13 cellular contexts compared by ENCODE assay signal in the genomic region with DNA sequence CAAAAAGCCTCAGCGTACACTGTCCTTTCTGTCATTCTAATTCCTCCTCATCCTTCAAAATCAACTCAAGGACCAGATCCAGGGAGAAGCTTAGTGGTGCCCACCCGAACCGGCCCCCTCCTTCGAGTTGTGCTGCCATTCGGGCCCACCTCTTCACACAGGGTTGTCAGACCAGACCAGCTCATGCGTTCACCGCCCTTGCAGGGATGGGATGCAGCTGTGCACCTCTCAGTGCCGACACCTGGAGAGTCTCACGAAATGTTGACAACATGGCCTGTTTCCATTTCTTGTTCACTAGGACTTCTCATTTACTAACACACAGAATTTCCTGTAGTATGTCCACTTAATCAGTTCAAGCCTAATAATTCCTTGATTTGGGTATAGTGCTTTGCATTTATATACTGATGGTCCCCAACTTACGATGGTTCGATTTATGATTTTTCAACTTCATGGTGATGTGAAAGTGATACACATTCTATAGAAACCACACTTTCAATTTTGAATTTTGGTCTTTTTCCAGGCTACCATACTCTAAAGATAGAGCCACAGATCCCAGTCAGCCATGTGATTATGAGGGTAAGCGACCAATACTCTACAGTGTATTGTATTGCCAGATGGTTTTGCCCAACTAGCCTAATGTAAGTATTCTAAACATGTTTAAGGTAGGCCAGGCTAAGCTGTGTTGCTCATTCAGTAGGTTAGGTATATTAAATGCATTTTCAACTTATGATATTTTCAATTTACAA. TPM values are rescaled to one million over a fixed set of nuclear protein-coding genes. Genes with fewer than 3 reads are reported as not detected.
DNase-seq lines count a peak whose midpoint lies in the region; ATAC-seq and TF ChIP-seq lines count a peak whose summit lies in the region.
"Had no signal": no experiment of that assay in that cellular context is flagged by ENCODE, and none has a peak within 500 bp of the region (broad histone marks: within the 10 kb centered on the region; RNA-seq: fewer than 3 reads in every experiment).

No MANE protein-coding gene starts in this region.

- H3K27me3 Mint-ChIP-seq in activated CD4-positive, alpha-beta T cell treated with anti-CD3 and anti-CD28 coated beads for 36 hours: no peaks in the 10 kb centered on the region
- H3K27me3 Mint-ChIP-seq in activated CD4-positive, alpha-beta T cell treated with anti-CD3 and anti-CD28 coated beads, Interleukin-2, amount 10 ng/mL, durations not matched to agents 7 days and 5 days: no peaks in the 10 kb centered on the region
- H3K27me3 Mint-ChIP-seq in HFFc6 (ENCODE audit: insufficient read depth) (no peaks in the 10 kb centered on the region; the same call in 1 of the 2 replicates), WTC11 (ENCODE audit: low read depth) (peaks cover 3% of the 10 kb centered on the region)
- H3K27me3 Mint-ChIP-seq: CD4-positive, alpha-beta memory T cell had no signal

- H3K9me3 Mint-ChIP-seq in activated CD4-positive, alpha-beta T cell treated with anti-CD3 and anti-CD28 coated beads for 36 hours (ENCODE audit: low read depth): peaks cover 12% of the 10 kb centered on the region
- H3K9me3 Mint-ChIP-seq in activated CD4-positive, alpha-beta T cell treated with anti-CD3 and anti-CD28 coated beads, Interleukin-2, amount 10 ng/mL, durations not matched to agents 7 days and 5 days: peaks cover 18% of the 10 kb centered on the region
- peaks cover 18% of the 10 kb centered on the region for H3K9me3 Mint-ChIP-seq in HFFc6
- H3K9me3 Mint-ChIP-seq in WTC11: peaks cover 15% of the 10 kb centered on the region
- peaks cover 7% of the 10 kb centered on the region for H3K9me3 Mint-ChIP-seq in stimulated activated effector memory CD8-positive, alpha-beta T cell treated with anti-CD3 and anti-CD28 coated beads, Interleukin-12 subunit alpha, Interleukin-12 subunit beta, amount 100 ng/mL, for 72 hours

- DNase-seq in activated CD4-positive, alpha-beta T cell treated with anti-CD3 and anti-CD28 coated beads for 36 hours: no peak
- no peak for DNase-seq in activated CD4-positive, alpha-beta T cell treated with anti-CD3 and anti-CD28 coated beads, Interleukin-2, amount 10 ng/mL, durations not matched to agents 7 days and 5 days
- DNase-seq in HFFc6 (no peak), WTC11 (ENCODE audit: low spot score) (no peak), ascending aorta (ENCODE audit: low spot score in 2 of 2) (no peak), NCI-H2227 (lab: John Stamatoyannopoulos, UW; ENCODE audit: unreplicated experiment) (no peak), coronary artery (ENCODE audit: low spot score) (no peak)
- no peak for DNase-seq in stimulated activated effector memory CD8-positive, alpha-beta T cell treated with anti-CD3 and anti-CD28 coated beads, Interleukin-12 subunit alpha, Interleukin-12 subunit beta, amount 100 ng/mL, for 72 hours (ENCODE audit: low spot score in 2 of 2)
- DNase-seq: CD4-positive, alpha-beta memory T cell; DMS79; GM23248; H7 had no signal

- no peak for TF ChIP-seq CTCF in HFFc6 (IDR thresholded peaks at IDR 0.05)
- no peak for TF ChIP-seq CTCF in WTC11 (IDR thresholded peaks at IDR 0.05)
- no peak for TF ChIP-seq CTCF in ascending aorta (IDR thresholded peaks at IDR 0.05)
- TF ChIP-seq CTCF in coronary artery (IDR thresholded peaks at IDR 0.05): no peak

- H3K4me1 ChIP-seq in ascending aorta: peaks cover 4 to 20% of the 10 kb centered on the region in 2 donors

- POLR2A ChIA-PET in activated CD4-positive, alpha-beta T cell treated with anti-CD3 and anti-CD28 coated beads for 36 hours (lab: Charles Lee): no interaction called here
- POLR2A ChIA-PET in activated CD4-positive, alpha-beta T cell treated with anti-CD3 and anti-CD28 coated beads, Interleukin-2, amount 10 ng/mL, durations not matched to agents 7 days and 5 days (lab: Charles Lee): no interaction called here
- POLR2A ChIA-PET in WTC11 (lab: Charles Lee): no interaction called here

- intact Hi-C loops in activated CD4-positive, alpha-beta T cell treated with anti-CD3 and anti-CD28 coated beads for 36 hours (cut with DNase I, micrococcal nuclease): loop anchor here (5.0 kb wide), 1 partner anchor 487 kb away; no protein-coding TSS in a partner anchor
- intact Hi-C loops in ascending aorta (cut with DNase I): loop anchor here (5.0 kb wide), 1 partner anchor 177 kb away; no protein-coding TSS in a partner anchor

- H3K4me3 Mint-ChIP-seq in activated CD4-positive, alpha-beta T cell treated with anti-CD3 and anti-CD28 coated beads for 36 hours: no peak overlapping the region
- H3K4me3 Mint-ChIP-seq in activated CD4-positive, alpha-beta T cell treated with anti-CD3 and anti-CD28 coated beads, Interleukin-2, amount 10 ng/mL, durations not matched to agents 7 days and 5 days: no peak overlapping the region
- H3K4me3 Mint-ChIP-seq in HFFc6 (no peak overlapping the region), WTC11 (no peak overlapping the region)
- no peak overlapping the region for H3K4me3 Mint-ChIP-seq in stimulated activated effector memory CD8-positive, alpha-beta T cell treated with anti-CD3 and anti-CD28 coated beads, Interleukin-12 subunit alpha, Interleukin-12 subunit beta, amount 100 ng/mL, for 72 hours
- H3K4me3 Mint-ChIP-seq: CD4-positive, alpha-beta memory T cell had no signal

- H3K36me3 Mint-ChIP-seq in activated CD4-positive, alpha-beta T cell treated with anti-CD3 and anti-CD28 coated beads for 36 hours (ENCODE audit: low read depth): peaks cover 26% of the 10 kb centered on the region
- peaks cover 30% of the 10 kb centered on the region for H3K36me3 Mint-ChIP-seq in activated CD4-positive, alpha-beta T cell treated with anti-CD3 and anti-CD28 coated beads, Interleukin-2, amount 10 ng/mL, durations not matched to agents 7 days and 5 days (ENCODE audit: low read depth)
- H3K36me3 Mint-ChIP-seq in HFFc6 (ENCODE audit: low read depth) (peaks cover 52% of the 10 kb centered on the region), WTC11 (peaks cover 54% of the 10 kb centered on the region)
- H3K36me3 Mint-ChIP-seq in stimulated activated effector memory CD8-positive, alpha-beta T cell treated with anti-CD3 and anti-CD28 coated beads, Interleukin-12 subunit alpha, Interleukin-12 subunit beta, amount 100 ng/mL, for 72 hours: peaks cover 6% of the 10 kb centered on the region

- ATAC-seq in activated CD4-positive, alpha-beta T cell treated with anti-CD3 and anti-CD28 coated beads for 36 hours: no peak
- no peak for ATAC-seq in WTC11
- no peak for ATAC-seq in stimulated activated effector memory CD8-positive, alpha-beta T cell treated with anti-CD3 and anti-CD28 coated beads, Interleukin-12 subunit alpha, Interleukin-12 subunit beta, amount 100 ng/mL, for 72 hours

- H3K27ac Mint-ChIP-seq in activated CD4-positive, alpha-beta T cell treated with anti-CD3 and anti-CD28 coated beads for 36 hours: peak overlapping the region; percentile 34
- no peak overlapping the region for H3K27ac Mint-ChIP-seq in activated CD4-positive, alpha-beta T cell treated with anti-CD3 and anti-CD28 coated beads, Interleukin-2, amount 10 ng/mL, durations not matched to agents 7 days and 5 days
- H3K27ac Mint-ChIP-seq in HFFc6 (peak overlapping the region; percentile 96), WTC11 (peak overlapping the region; percentile 9)
- H3K27ac Mint-ChIP-seq in stimulated activated effector memory CD8-positive, alpha-beta T cell treated with anti-CD3 and anti-CD28 coated beads, Interleukin-12 subunit alpha, Interleukin-12 subunit beta, amount 100 ng/mL, for 72 hours: peak overlapping the region; percentile 64
- H3K27ac Mint-ChIP-seq: CD4-positive, alpha-beta memory T cell had no signal

- peaks cover 20% of the 10 kb centered on the region for H3K4me1 Mint-ChIP-seq in activated CD4-positive, alpha-beta T cell treated with anti-CD3 and anti-CD28 coated beads for 36 hours
- peaks cover 11% of the 10 kb centered on the region for H3K4me1 Mint-ChIP-seq in activated CD4-positive, alpha-beta T cell treated with anti-CD3 and anti-CD28 coated beads, Interleukin-2, amount 10 ng/mL, durations not matched to agents 7 days and 5 days
- H3K4me1 Mint-ChIP-seq in HFFc6 (ENCODE audit: low read depth) (peaks cover 49% of the 10 kb centered on the region), WTC11 (0 out of 2 replicates have a peak, but pooled peaks cover 2% of the 10 kb centered on the region)
- H3K4me1 Mint-ChIP-seq in stimulated activated effector memory CD8-positive, alpha-beta T cell treated with anti-CD3 and anti-CD28 coated beads, Interleukin-12 subunit alpha, Interleukin-12 subunit beta, amount 100 ng/mL, for 72 hours: peaks cover 24% of the 10 kb centered on the region

- CTCF ChIA-PET in activated CD4-positive, alpha-beta T cell treated with anti-CD3 and anti-CD28 coated beads for 36 hours (lab: Charles Lee): interaction anchor here (1.2 to 4.1 kb wide), 4 partner anchors 21 to 188 kb away, joined by 3 to 77 read pairs (median 4); no protein-coding TSS in a partner anchor
- CTCF ChIA-PET in activated CD4-positive, alpha-beta T cell treated with anti-CD3 and anti-CD28 coated beads, Interleukin-2, amount 10 ng/mL, durations not matched to agents 7 days and 5 days (lab: Charles Lee): interaction anchor here (0.6 to 1.3 kb wide), 3 partner anchors 181 to 617 kb away, joined by 3 read pairs; no protein-coding TSS in a partner anchor
- CTCF ChIA-PET in WTC11 (lab: Charles Lee): no interaction called here

- peaks cover 0 to 4% of the 10 kb centered on the region in 2 donors for H3K9me3 ChIP-seq in ascending aorta

- no peaks in the 10 kb centered on the region for H3K27me3 ChIP-seq in ascending aorta

- H3K36me3 ChIP-seq in ascending aorta: peaks cover 36 to 61% of the 10 kb centered on the region in 2 donors

- H3K4me3 ChIP-seq in ascending aorta (no peak overlapping the region), coronary artery (no peak overlapping the region)
- H3K4me3 ChIP-seq: GM23248 had no signal

- H3K27ac ChIP-seq in ascending aorta (no peak overlapping the region), coronary artery (no peak overlapping the region)
- H3K27ac ChIP-seq: 22Rv1, GM23248 had no signal

TF ChIP-seq in WTC11, 78 proteins besides CTCF, POLR2A, EP300 and RAD21 (continues in another document):
- TF ChIP-seq GABPB1 (CRISPR knock-in tag; IDR thresholded peaks at IDR 0.05): no peak
- TF ChIP-seq FOXK1 (CRISPR knock-in tag; IDR thresholded peaks at IDR 0.05): no peak

RNA-seq across cellular contexts. Expression of a gene that starts 23.3 kb away (rescaled TPM):
- 1 to 10 TPM; 4.1 to 5.0 TPM for total RNA-seq in activated CD4-positive, alpha-beta T cell treated with anti-CD3 and anti-CD28 coated beads for 36 hours
- 10 to 100 TPM; 11.8 to 13.2 TPM for total RNA-seq in activated CD4-positive, alpha-beta T cell treated with anti-CD3 and anti-CD28 coated beads, Interleukin-2, amount 10 ng/mL, durations not matched to agents 7 days and 5 days
- 100 to 1,000 TPM in 1 of 6 experiments, 10 to 100 TPM in 5; 67.8 to 103 (median 70.4) TPM for total RNA-seq in HFFc6 (2021; fragmentation: NEBNext Ultra II Directional; extraction: Animal tissue kit (Norgen Biotek cat#: 25700))
- total RNA-seq in WTC11 (2021): 21.4 to 27.0 TPM (median 25.5 TPM) in 3 replicates
- 119 TPM for total RNA-seq in ascending aorta

RNA-seq across cellular contexts. Expression of a gene that starts 55.2 kb away (rescaled TPM):
- total RNA-seq in activated CD4-positive, alpha-beta T cell treated with anti-CD3 and anti-CD28 coated beads for 36 hours: not detected
- under 1 TPM; 0.17 to 0.79 TPM for total RNA-seq in activated CD4-positive, alpha-beta T cell treated with anti-CD3 and anti-CD28 coated beads, Interleukin-2, amount 10 ng/mL, durations not matched to agents 7 days and 5 days
- total RNA-seq in HFFc6 (2021; fragmentation: NEBNext Ultra II Directional; extraction: Animal tissue kit (Norgen Biotek cat#: 25700)): 10 to 100 TPM in 1 of 6 experiments, 1 to 10 TPM in 5; 5.9 to 10.8 (median 7.1) TPM
- total RNA-seq in WTC11 (2021) (24.5 to 56.6 TPM (median 31.8 TPM) in 3 replicates), ascending aorta (0.75 TPM)
